In genomic region chr1:54500030-54500389, GRCh38 we compare ENCODE assay signal across 1 cellular context.
TF ChIP-seq lines count a peak whose summit lies in the region.

No MANE protein-coding gene starts in this region.

TF ChIP-seq in GM23338, 12 proteins besides CTCF, POLR2A, EP300 and RAD21 (continued from another document):
- TF ChIP-seq, protein P1, sequence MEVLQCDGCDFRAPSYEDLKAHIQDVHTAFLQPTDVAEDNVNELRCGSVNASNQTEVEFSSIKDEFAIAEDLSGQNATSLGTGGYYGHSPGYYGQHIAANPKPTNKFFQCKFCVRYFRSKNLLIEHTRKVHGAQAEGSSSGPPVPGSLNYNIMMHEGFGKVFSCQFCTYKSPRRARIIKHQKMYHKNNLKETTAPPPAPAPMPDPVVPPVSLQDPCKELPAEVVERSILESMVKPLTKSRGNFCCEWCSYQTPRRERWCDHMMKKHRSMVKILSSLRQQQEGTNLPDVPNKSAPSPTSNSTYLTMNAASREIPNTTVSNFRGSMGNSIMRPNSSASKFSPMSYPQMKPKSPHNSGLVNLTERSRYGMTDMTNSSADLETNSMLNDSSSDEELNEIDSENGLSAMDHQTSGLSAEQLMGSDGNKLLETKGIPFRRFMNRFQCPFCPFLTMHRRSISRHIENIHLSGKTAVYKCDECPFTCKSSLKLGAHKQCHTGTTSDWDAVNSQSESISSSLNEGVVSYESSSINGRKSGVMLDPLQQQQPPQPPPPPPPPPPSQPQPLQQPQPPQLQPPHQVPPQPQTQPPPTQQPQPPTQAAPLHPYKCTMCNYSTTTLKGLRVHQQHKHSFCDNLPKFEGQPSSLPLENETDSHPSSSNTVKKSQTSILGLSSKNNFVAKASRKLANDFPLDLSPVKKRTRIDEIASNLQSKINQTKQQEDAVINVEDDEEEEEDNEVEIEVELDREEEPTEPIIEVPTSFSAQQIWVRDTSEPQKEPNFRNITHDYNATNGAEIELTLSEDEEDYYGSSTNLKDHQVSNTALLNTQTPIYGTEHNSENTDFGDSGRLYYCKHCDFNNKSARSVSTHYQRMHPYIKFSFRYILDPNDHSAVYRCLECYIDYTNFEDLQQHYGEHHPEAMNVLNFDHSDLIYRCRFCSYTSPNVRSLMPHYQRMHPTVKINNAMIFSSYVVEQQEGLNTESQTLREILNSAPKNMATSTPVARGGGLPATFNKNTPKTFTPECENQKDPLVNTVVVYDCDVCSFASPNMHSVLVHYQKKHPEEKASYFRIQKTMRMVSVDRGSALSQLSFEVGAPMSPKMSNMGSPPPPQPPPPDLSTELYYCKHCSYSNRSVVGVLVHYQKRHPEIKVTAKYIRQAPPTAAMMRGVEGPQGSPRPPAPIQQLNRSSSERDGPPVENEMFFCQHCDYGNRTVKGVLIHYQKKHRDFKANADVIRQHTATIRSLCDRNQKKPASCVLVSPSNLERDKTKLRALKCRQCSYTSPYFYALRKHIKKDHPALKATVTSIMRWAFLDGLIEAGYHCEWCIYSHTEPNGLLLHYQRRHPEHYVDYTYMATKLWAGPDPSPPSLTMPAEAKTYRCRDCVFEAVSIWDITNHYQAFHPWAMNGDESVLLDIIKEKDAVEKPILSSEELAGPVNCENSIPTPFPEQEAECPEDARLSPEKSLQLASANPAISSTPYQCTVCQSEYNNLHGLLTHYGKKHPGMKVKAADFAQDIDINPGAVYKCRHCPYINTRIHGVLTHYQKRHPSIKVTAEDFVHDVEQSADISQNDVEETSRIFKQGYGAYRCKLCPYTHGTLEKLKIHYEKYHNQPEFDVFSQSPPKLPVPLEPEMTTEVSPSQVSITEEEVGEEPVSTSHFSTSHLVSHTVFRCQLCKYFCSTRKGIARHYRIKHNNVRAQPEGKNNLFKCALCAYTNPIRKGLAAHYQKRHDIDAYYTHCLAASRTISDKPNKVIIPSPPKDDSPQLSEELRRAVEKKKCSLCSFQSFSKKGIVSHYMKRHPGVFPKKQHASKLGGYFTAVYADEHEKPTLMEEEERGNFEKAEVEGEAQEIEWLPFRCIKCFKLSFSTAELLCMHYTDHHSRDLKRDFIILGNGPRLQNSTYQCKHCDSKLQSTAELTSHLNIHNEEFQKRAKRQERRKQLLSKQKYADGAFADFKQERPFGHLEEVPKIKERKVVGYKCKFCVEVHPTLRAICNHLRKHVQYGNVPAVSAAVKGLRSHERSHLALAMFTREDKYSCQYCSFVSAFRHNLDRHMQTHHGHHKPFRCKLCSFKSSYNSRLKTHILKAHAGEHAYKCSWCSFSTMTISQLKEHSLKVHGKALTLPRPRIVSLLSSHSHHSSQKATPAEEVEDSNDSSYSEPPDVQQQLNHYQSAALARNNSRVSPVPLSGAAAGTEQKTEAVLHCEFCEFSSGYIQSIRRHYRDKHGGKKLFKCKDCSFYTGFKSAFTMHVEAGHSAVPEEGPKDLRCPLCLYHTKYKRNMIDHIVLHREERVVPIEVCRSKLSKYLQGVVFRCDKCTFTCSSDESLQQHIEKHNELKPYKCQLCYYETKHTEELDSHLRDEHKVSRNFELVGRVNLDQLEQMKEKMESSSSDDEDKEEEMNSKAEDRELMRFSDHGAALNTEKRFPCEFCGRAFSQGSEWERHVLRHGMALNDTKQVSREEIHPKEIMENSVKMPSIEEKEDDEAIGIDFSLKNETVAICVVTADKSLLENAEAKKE (CRISPR knock-in tag; IDR thresholded peaks at IDR 0.05) = no peak
- TF ChIP-seq, protein P2, sequence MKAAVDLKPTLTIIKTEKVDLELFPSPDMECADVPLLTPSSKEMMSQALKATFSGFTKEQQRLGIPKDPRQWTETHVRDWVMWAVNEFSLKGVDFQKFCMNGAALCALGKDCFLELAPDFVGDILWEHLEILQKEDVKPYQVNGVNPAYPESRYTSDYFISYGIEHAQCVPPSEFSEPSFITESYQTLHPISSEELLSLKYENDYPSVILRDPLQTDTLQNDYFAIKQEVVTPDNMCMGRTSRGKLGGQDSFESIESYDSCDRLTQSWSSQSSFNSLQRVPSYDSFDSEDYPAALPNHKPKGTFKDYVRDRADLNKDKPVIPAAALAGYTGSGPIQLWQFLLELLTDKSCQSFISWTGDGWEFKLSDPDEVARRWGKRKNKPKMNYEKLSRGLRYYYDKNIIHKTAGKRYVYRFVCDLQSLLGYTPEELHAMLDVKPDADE (IDR thresholded peaks at IDR 0.05) = no peak
- no peak for TF ChIP-seq POLR2AphosphoS5 (IDR thresholded peaks at IDR 0.05; ENCODE audit: low read depth)
- TF ChIP-seq NANOG (IDR thresholded peaks at IDR 0.05; ENCODE audit: borderline replicate concordance) = no peak
- TF ChIP-seq EZH2 (IDR thresholded peaks at IDR 0.05; ENCODE audit: low read depth, unreplicated experiment) = no peak
- TF ChIP-seq EZH2phosphoT487 (IDR thresholded peaks at IDR 0.05; ENCODE audit: unreplicated experiment) = no peak
- TF ChIP-seq STAT1 (IDR thresholded peaks at IDR 0.05; ENCODE audit: unreplicated experiment) = no peak
